8 cellular contexts compared by ENCODE assay signal in genomic region chr9:39001085-39001593, GRCh38.
DNase-seq lines count a peak whose midpoint lies in the region; ATAC-seq, FAIRE-seq and TF ChIP-seq lines count a peak whose summit lies in the region.
"Not testable (repeated sequence)": the region's sequence is repeated elsewhere in the genome, so short reads cannot be mapped to it uniquely, and the experiment has no call there.

No MANE protein-coding gene starts in this region.

- FAIRE-seq in kidney (lab: Jason Lieb, UNC) = not testable (repeated sequence)

- H3K36me3 ChIP-seq in PC-3 (ENCODE audit: low read depth, low read length); kidney (ENCODE audit: control insufficient read depth in 1 of 2, insufficient read depth in 2 of 2, low read length in 2 of 2): not testable (repeated sequence)

- H4K20me1 ChIP-seq in PC-3 (ENCODE audit: low read length) = not testable (repeated sequence)

- not testable (repeated sequence) for H3K4me3 Mint-ChIP-seq in MCF 10A (ENCODE audit: unreplicated experiment)

- not testable (repeated sequence) for H3K9me2 ChIP-seq in PC-3 (replicated peaks; ENCODE audit: low read length)

- not testable (repeated sequence) for H3K4me1 ChIP-seq in PC-3 (ENCODE audit: insufficient read depth, low read length); kidney (ENCODE audit: control insufficient read depth in 1 of 2, insufficient read depth in 1 of 2, low read depth in 1 of 2, low read length in 2 of 2)

- peak; percentile 92 for ATAC-seq in PC-3

- CTCF ChIA-PET in PC-3 (lab: Charles Lee); MCF 10A (lab: Yijun Ruan, JAX): not testable (repeated sequence)

- H3K4me1 Mint-ChIP-seq in MCF 10A (ENCODE audit: insufficient read depth, unreplicated experiment) = not testable (repeated sequence)

- not testable (repeated sequence) for TF ChIP-seq CTCF in PC-3 (conservative IDR thresholded peaks at IDR 0.05; ENCODE audit: low read depth, low read length); MCF 10A (IDR thresholded peaks at IDR 0.05; ENCODE audit: unreplicated experiment); epithelial cell of esophagus (IDR thresholded peaks at IDR 0.05; ENCODE audit: insufficient read depth, low read depth, low read length, missing control alignments); kidney (IDR thresholded peaks at IDR 0.05; ENCODE audit: borderline replicate concordance, extremely low read depth, insufficient read depth)

- peak overlapping the region; percentile 16 for H3K27ac Mint-ChIP-seq in MCF 10A (ENCODE audit: low read depth, unreplicated experiment)

- not testable (repeated sequence) for H3F3A ChIP-seq in PC-3 (ENCODE audit: low read length, unreplicated experiment)

- not testable (repeated sequence) for H3K27ac ChIP-seq in PC-3 (ENCODE audit: low read length); kidney (ENCODE audit: low read depth in 2 of 2, low read length in 2 of 2)

- not testable (repeated sequence) for H3K9me3 ChIP-seq in PC-3 (ENCODE audit: low read length); kidney (ENCODE audit: control insufficient read depth in 1 of 2, low read length in 2 of 2)

- H3K27me3 Mint-ChIP-seq in MCF 10A (ENCODE audit: insufficient read depth, unreplicated experiment) = not testable (repeated sequence)

- H3K4me3 ChIP-seq in PC-3 (ENCODE audit: low read length); epithelial cell of esophagus (ENCODE audit: low read length); kidney (ENCODE audit: low read length in 2 of 2): not testable (repeated sequence)

- not testable (repeated sequence) for H3K4me2 ChIP-seq in PC-3 (ENCODE audit: low read length)

- H3K79me2 ChIP-seq in PC-3 (ENCODE audit: low read length) = not testable (repeated sequence)

- H3K36me3 Mint-ChIP-seq in MCF 10A (ENCODE audit: insufficient read depth, unreplicated experiment) = not testable (repeated sequence)

- POLR2A ChIA-PET in PC-3 (lab: Charles Lee; ENCODE audit: unreplicated experiment); MCF 10A (lab: Yijun Ruan, JAX): not testable (repeated sequence)

- not testable (repeated sequence) for H2AFZ ChIP-seq in PC-3 (ENCODE audit: low read length)

- DNase-seq in Daoy (ENCODE audit: low read depth) = peak; percentile 86
- DNase-seq in LHCN-M2 (ENCODE audit: low read depth) = peak; percentile 25
- peak; percentile 63 for DNase-seq in PC-3
- DNase-seq in RPMI7951 (ENCODE audit: low read depth) = peak; percentile 3
- DNase-seq in MCF 10A (ENCODE audit: unreplicated experiment) = peak; percentile 48
- peak; percentile 54 for DNase-seq in epithelial cell of esophagus (ENCODE audit: low read depth)
- peak; percentile 60 for DNase-seq in kidney
- DNase-seq in posterior vena cava (ENCODE audit: low spot score) = peak; percentile 44

- BruUV-seq in PC-3 (replicated peaks; lab: Mats Ljungman, UMichigan); MCF 10A (replicated peaks; lab: Mats Ljungman, UMichigan): not testable (repeated sequence)

- not testable (repeated sequence) for H3K27me3 ChIP-seq in PC-3 (ENCODE audit: low read length)

- intact Hi-C loops in PC-3 (cut with micrococcal nuclease); MCF 10A (cut with micrococcal nuclease); kidney (cut with DNase I); posterior vena cava (cut with DNase I): not testable (repeated sequence)

- not testable (repeated sequence) for H3K9ac ChIP-seq in PC-3 (ENCODE audit: low read length); kidney (ENCODE audit: low read length in 2 of 2)

- H3K9me3 Mint-ChIP-seq in MCF 10A (ENCODE audit: unreplicated experiment) = not testable (repeated sequence)

Comparison
In these comparisons a context has a peak if more than half of its experiments do, and no peak if none do; other contexts are left out.
1. DNase-seq: peak in every context shown above with its lines; median percentile 86 in Daoy; 63 in PC-3; 60 in kidney; 54 in epithelial cell of esophagus; 48 in MCF 10A; 44 in posterior vena cava; 25 in LHCN-M2; 3 in RPMI7951.